Comparison of ENCODE assay signal across 1 cellular context in the genomic region with DNA sequence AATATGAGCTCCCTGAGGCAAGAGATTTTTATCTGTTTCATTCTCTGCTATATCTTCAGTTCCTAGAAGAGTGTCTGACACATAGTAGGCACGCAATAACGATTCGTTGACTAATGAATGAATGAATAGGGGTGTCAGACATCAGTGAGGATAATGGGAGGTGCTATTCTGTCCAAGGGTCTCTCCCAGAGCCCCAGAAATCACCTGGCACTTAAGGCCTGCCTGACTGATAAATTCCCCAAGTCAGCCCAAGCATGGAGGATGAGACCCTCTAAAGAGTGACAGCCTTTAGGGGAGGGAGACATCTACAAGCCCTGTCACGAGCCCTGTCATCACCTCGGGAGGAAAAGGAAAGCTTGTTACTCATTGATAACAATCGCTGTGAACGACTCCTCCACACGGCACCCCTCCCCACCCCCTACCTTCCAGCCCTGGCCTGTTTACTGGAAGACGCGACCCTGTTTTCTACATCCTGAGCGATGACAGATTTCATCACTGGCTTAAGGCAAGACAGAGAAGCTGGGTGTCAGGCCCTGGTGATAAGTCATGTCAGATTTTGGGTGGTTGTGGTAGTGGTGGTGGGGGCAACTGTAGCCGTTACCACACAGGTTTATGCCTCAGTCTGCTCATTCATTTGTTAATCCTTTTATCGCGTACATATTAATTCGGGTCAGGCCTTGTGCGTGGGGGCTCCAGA.
TF ChIP-seq lines count a peak whose summit lies in the region.

No MANE protein-coding gene starts in this region.

TF ChIP-seq in K562, 482 proteins besides CTCF, POLR2A, EP300 and RAD21 (continued from another document and continues in another):
- TF ChIP-seq TAF7 (tag; IDR thresholded peaks at IDR 0.05) (0 out of 2 replicates have a peak, but pooled peaks have one; percentile 14), PHF20 (IDR thresholded peaks at IDR 0.05; ENCODE audit: partially characterized antibody) (no peak), ATF2 (CRISPR knock-in tag; IDR thresholded peaks at IDR 0.05) (no peak), PTBP1 (IDR thresholded peaks at IDR 0.05; ENCODE audit: low read depth, low read length) (no peak), MCM7 (IDR thresholded peaks at IDR 0.05) (no peak), BDP1 (IDR thresholded peaks at IDR 0.05; ENCODE audit: insufficient read depth, insufficient read length) (no peak), RHOXF2B (CRISPR knock-in tag; conservative IDR thresholded peaks at IDR 0.05) (no peak), ASH1L (IDR thresholded peaks at IDR 0.05; ENCODE audit: borderline replicate concordance, low read depth, partially characterized antibody) (no peak), ILK (tag; IDR thresholded peaks at IDR 0.05; ENCODE audit: borderline replicate concordance, low read depth) (no peak), CAMTA2 (CRISPR knock-in tag; conservative IDR thresholded peaks at IDR 0.05) (no peak), MLX (CRISPR knock-in tag; conservative IDR thresholded peaks at IDR 0.05) (no peak), CBX5 (IDR thresholded peaks at IDR 0.05; ENCODE audit: borderline replicate concordance, low read depth) (no peak), NFXL1 (CRISPR knock-in tag; IDR thresholded peaks at IDR 0.05) (no peak), CBX1 (IDR thresholded peaks at IDR 0.05; ENCODE audit: low read depth) (no peak; the same call in 1 of the 2 replicates), PHF8 (IDR thresholded peaks at IDR 0.05; ENCODE audit: borderline replicate concordance, low read length) (no peak), RCOR1 (IDR thresholded peaks at IDR 0.05; ENCODE audit: borderline replicate concordance in 1 of 2, low read depth in 2 of 2, low read length in 2 of 2) (peak; percentile 35 to 97; a peak in 3 of 4 replicates), ZKSCAN1 (IDR thresholded peaks at IDR 0.05; ENCODE audit: low read depth, low read length) (peak; percentile 96), KAT2B (IDR thresholded peaks at IDR 0.05; ENCODE audit: low read depth, low read length) (no peak), EP400 (IDR thresholded peaks at IDR 0.05) (peak; percentile 79), RBM39 (optimal IDR thresholded peaks at IDR 0.05; ENCODE audit: low read depth, low read length) (no peak), ZNF79 (CRISPR knock-in tag; IDR thresholded peaks at IDR 0.05; ENCODE audit: low read depth) (no peak), ZFP1 (CRISPR knock-in tag; IDR thresholded peaks at IDR 0.05) (0 out of 2 replicates have a peak, but pooled peaks have one; percentile 10), CBX2 (IDR thresholded peaks at IDR 0.05; ENCODE audit: insufficient read depth, low read length, poor library complexity, severe bottlenecking) (no peak), SIN3B (IDR thresholded peaks at IDR 0.05; ENCODE audit: low read depth) (no peak), BRF2 (IDR thresholded peaks at IDR 0.05; ENCODE audit: borderline replicate concordance, insufficient read depth, insufficient read length) (no peak), SPI1 (IDR thresholded peaks at IDR 0.05; ENCODE audit: borderline replicate concordance, low read depth, low read length) (no peak), POLR2AphosphoS5 (IDR thresholded peaks at IDR 0.05; ENCODE audit: control insufficient read depth, insufficient read depth, low read depth, low read length) (peak; percentile 56; the same call in 1 of the 2 replicates), NR3C1 (CRISPR knock-in tag; IDR thresholded peaks at IDR 0.05) (no peak), KLF1 (tag; IDR thresholded peaks at IDR 0.05) (no peak), GMEB1 (CRISPR knock-in tag; IDR thresholded peaks at IDR 0.05) (no peak), RREB1 (CRISPR knock-in tag; IDR thresholded peaks at IDR 0.05) (no peak; the same call in 1 of the 2 replicates), ZNF175 (CRISPR knock-in tag; IDR thresholded peaks at IDR 0.05; ENCODE audit: low read depth) (peak; percentile 73), ZNF184 (CRISPR knock-in tag; IDR thresholded peaks at IDR 0.05) (no peak), ZNF140 (CRISPR knock-in tag; IDR thresholded peaks at IDR 0.05) (no peak), ERF (CRISPR knock-in tag; IDR thresholded peaks at IDR 0.05) (no peak)
- TF ChIP-seq, protein P1, sequence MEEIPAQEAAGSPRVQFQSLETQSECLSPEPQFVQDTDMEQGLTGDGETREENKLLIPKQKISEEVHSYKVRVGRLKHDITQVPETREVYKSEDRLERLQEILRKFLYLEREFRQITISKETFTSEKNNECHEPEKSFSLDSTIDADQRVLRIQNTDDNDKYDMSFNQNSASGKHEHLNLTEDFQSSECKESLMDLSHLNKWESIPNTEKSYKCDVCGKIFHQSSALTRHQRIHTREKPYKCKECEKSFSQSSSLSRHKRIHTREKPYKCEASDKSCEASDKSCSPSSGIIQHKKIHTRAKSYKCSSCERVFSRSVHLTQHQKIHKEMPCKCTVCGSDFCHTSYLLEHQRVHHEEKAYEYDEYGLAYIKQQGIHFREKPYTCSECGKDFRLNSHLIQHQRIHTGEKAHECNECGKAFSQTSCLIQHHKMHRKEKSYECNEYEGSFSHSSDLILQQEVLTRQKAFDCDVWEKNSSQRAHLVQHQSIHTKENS (CRISPR knock-in tag; IDR thresholded peaks at IDR 0.05), result no peak
- TF ChIP-seq, protein P2, sequence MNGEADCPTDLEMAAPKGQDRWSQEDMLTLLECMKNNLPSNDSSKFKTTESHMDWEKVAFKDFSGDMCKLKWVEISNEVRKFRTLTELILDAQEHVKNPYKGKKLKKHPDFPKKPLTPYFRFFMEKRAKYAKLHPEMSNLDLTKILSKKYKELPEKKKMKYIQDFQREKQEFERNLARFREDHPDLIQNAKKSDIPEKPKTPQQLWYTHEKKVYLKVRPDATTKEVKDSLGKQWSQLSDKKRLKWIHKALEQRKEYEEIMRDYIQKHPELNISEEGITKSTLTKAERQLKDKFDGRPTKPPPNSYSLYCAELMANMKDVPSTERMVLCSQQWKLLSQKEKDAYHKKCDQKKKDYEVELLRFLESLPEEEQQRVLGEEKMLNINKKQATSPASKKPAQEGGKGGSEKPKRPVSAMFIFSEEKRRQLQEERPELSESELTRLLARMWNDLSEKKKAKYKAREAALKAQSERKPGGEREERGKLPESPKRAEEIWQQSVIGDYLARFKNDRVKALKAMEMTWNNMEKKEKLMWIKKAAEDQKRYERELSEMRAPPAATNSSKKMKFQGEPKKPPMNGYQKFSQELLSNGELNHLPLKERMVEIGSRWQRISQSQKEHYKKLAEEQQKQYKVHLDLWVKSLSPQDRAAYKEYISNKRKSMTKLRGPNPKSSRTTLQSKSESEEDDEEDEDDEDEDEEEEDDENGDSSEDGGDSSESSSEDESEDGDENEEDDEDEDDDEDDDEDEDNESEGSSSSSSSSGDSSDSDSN (IDR thresholded peaks at IDR 0.05; ENCODE audit: borderline replicate concordance in 1 of 2, low read depth in 2 of 2, low read length in 2 of 2), result 0 out of 4 replicates have a peak, but pooled peaks of 1 of the 2 experiments have one; percentile 24
- TF ChIP-seq, protein P3, sequence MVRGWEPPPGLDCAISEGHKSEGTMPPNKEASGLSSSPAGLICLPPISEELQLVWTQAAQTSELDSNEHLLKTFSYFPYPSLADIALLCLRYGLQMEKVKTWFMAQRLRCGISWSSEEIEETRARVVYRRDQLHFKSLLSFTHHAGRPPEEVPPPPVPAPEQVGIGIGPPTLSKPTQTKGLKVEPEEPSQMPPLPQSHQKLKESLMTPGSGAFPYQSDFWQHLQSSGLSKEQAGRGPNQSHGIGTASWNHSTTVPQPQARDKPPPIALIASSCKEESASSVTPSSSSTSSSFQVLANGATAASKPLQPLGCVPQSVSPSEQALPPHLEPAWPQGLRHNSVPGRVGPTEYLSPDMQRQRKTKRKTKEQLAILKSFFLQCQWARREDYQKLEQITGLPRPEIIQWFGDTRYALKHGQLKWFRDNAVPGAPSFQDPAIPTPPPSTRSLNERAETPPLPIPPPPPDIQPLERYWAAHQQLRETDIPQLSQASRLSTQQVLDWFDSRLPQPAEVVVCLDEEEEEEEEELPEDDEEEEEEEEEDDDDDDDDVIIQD (CRISPR knock-in tag; IDR thresholded peaks at IDR 0.05), result no peak
- TF ChIP-seq, protein P4, sequence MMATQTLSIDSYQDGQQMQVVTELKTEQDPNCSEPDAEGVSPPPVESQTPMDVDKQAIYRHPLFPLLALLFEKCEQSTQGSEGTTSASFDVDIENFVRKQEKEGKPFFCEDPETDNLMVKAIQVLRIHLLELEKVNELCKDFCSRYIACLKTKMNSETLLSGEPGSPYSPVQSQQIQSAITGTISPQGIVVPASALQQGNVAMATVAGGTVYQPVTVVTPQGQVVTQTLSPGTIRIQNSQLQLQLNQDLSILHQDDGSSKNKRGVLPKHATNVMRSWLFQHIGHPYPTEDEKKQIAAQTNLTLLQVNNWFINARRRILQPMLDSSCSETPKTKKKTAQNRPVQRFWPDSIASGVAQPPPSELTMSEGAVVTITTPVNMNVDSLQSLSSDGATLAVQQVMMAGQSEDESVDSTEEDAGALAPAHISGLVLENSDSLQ (IDR thresholded peaks at IDR 0.05), result peak; percentile 96
- TF ChIP-seq, protein P5, sequence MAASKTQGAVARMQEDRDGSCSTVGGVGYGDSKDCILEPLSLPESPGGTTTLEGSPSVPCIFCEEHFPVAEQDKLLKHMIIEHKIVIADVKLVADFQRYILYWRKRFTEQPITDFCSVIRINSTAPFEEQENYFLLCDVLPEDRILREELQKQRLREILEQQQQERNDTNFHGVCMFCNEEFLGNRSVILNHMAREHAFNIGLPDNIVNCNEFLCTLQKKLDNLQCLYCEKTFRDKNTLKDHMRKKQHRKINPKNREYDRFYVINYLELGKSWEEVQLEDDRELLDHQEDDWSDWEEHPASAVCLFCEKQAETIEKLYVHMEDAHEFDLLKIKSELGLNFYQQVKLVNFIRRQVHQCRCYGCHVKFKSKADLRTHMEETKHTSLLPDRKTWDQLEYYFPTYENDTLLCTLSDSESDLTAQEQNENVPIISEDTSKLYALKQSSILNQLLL (CRISPR knock-in tag; IDR thresholded peaks at IDR 0.05; ENCODE audit: borderline replicate concordance), result no peak
